Comparison of ENCODE assay signal across 22 cellular contexts in the genomic region with DNA sequence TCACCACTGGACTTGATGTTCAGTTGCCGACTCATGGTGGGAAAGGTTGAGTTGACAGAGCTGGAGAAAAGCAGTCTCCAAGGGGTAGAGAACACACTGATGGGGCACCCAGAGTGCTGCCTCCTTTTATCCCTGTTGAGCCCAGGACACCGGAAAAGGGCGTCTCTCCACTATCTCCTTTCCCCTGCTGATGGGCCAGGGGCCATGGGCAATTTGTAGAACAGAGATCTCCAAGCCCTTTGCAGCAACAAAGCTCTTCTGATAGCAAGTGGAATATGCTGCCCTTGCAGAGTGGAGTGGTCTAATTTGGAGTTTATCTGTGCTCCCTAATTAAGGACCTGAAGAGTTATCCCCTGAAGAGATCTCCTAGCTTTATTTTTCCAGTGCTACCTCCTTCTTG. TPM values are rescaled to one million over a fixed set of nuclear protein-coding genes. Genes with fewer than 3 reads are reported as not detected.
DNase-seq lines count a peak whose midpoint lies in the region; ATAC-seq, FAIRE-seq and TF ChIP-seq lines count a peak whose summit lies in the region.
"Had no signal": no experiment of that assay in that cellular context is flagged by ENCODE, and none has a peak within 500 bp of the region (broad histone marks: within the 10 kb centered on the region; RNA-seq: fewer than 3 reads in every experiment).

A gene (minus strand): TSS at position 101 of the 400 bp plus-strand sequence. CDS start 66 bp downstream, at position 35.

- no peak within 1 kb of the TSS for H2BK12ac ChIP-seq in trophoblast cell (ENCODE audit: low read length)

- H3K4me1 Mint-ChIP-seq in natural killer cell, result peaks cover 35 to 36% of the 10 kb centered on the region in 2 donors
- peaks cover 22 to 33% of the 10 kb centered on the region in 2 donors for H3K4me1 Mint-ChIP-seq in natural killer cell treated with Interleukin-12 subunit alpha and Interleukin-12 subunit beta and Interleukin-15 and Interleukin-18, amount 100 ng/mL, for 72 hours (ENCODE audit: low read depth in 2 of 2)
- H3K4me1 Mint-ChIP-seq in progenitor cell of endocrine pancreas (ENCODE audit: low read depth), result no peaks in the 10 kb centered on the region
- H3K4me1 Mint-ChIP-seq: GM23338 had no signal

- H3K36me3 Mint-ChIP-seq in natural killer cell (no peaks in the 10 kb centered on the region), progenitor cell of endocrine pancreas (ENCODE audit: insufficient read depth) (no peaks in the 10 kb centered on the region)
- no peaks in the 10 kb centered on the region for H3K36me3 Mint-ChIP-seq in natural killer cell treated with Interleukin-12 subunit alpha and Interleukin-12 subunit beta and Interleukin-15 and Interleukin-18, amount 100 ng/mL, for 72 hours
- H3K36me3 Mint-ChIP-seq: CD8-positive, alpha-beta T cell had no signal

- intact Hi-C loops in natural killer cell (cut with micrococcal nuclease), result no loop called here

- H3K9me3 ChIP-seq in trophoblast cell (ENCODE audit: insufficient read depth, low read depth, low read length), result peaks cover 3% of the 10 kb centered on the region
- no peaks in the 10 kb centered on the region for H3K9me3 ChIP-seq in suprapubic skin
- H3K9me3 ChIP-seq: BLaER1 treated with 17β-estradiol and CSF1 and Interleukin-3, amounts not matched to agents 10 nM and 100 nM had no signal

- H3K36me3 ChIP-seq in bronchial epithelial cell (ENCODE audit: control insufficient read depth, insufficient read depth, low read length), result no peaks in the 10 kb centered on the region
- H3K36me3 ChIP-seq in trophoblast cell (ENCODE audit: control insufficient read depth in 1 of 2, insufficient read depth in 2 of 2, low read length in 2 of 2), result no peaks in the 10 kb centered on the region
- no peaks in the 10 kb centered on the region for H3K36me3 ChIP-seq in suprapubic skin
- H3K36me3 ChIP-seq: BLaER1 treated with 17β-estradiol and CSF1 and Interleukin-3, amounts not matched to agents 10 nM and 100 nM had no signal

- H3K27me3 ChIP-seq in bronchial epithelial cell (ENCODE audit: control insufficient read depth, insufficient read depth, low read length) (no peaks in the 10 kb centered on the region), trophoblast cell (ENCODE audit: insufficient read depth, low read length) (no peaks in the 10 kb centered on the region), suprapubic skin (peaks cover 4% of the 10 kb centered on the region)
- H3K27me3 ChIP-seq: BLaER1 treated with 17β-estradiol and CSF1 and Interleukin-3, amounts not matched to agents 10 nM and 100 nM had no signal

- no peak for DNase-seq in natural killer cell
- DNase-seq in natural killer cell treated with Interleukin-12 subunit alpha and Interleukin-12 subunit beta and Interleukin-15 and Interleukin-18, amount 100 ng/mL, for 72 hours (ENCODE audit: low spot score), result no peak
- no peak for DNase-seq in bronchial epithelial cell (ENCODE audit: low read depth)
- no peak for DNase-seq in trophoblast cell
- DNase-seq in suprapubic skin (ENCODE audit: low spot score in 2 of 2), result no peak
- no peak for DNase-seq in progenitor cell of endocrine pancreas (ENCODE audit: low spot score, unreplicated experiment)
- DNase-seq in kidney glomerular epithelial cell (lab: John Stamatoyannopoulos, UW), result no peak
- DNase-seq: 8988T; Calu3; CD8-positive, alpha-beta T cell; DMS79 treated with DMSO at 0.1 percent for 48 hours; GF-D8; HFFc6 had no signal

- FAIRE-seq in bronchial epithelial cell (lab: Jason Lieb, UNC), result peak; percentile 18
- FAIRE-seq: H54 had no signal

- H3K27me3 Mint-ChIP-seq in natural killer cell (ENCODE audit: low read depth in 2 of 2) (peaks cover 12 to 31% of the 10 kb centered on the region in 2 donors), progenitor cell of endocrine pancreas (peaks cover 43% of the 10 kb centered on the region)
- H3K27me3 Mint-ChIP-seq in natural killer cell treated with Interleukin-12 subunit alpha and Interleukin-12 subunit beta and Interleukin-15 and Interleukin-18, amount 100 ng/mL, for 72 hours, result peaks cover 0 to 15% of the 10 kb centered on the region in 2 donors

- H3K27ac Mint-ChIP-seq in natural killer cell, result peak within 1 kb of the TSS; percentile 12 to 18
- no peak within 1 kb of the TSS for H3K27ac Mint-ChIP-seq in natural killer cell treated with Interleukin-12 subunit alpha and Interleukin-12 subunit beta and Interleukin-15 and Interleukin-18, amount 100 ng/mL, for 72 hours
- no peak within 1 kb of the TSS for H3K27ac Mint-ChIP-seq in progenitor cell of endocrine pancreas
- H3K27ac Mint-ChIP-seq: CD8-positive, alpha-beta T cell; GM23338; HFFc6 had no signal

- no peak for TF ChIP-seq EP300 in suprapubic skin (IDR thresholded peaks at IDR 0.05)

- WGBS in trophoblast cell (ENCODE audit: extremely low coverage, insufficient coverage, insufficient read length), result no CpG with 5 or more reads among the region's 3 CpGs
- 95% methylated on average over 3 of the region's 3 CpGs for WGBS in suprapubic skin

- no peak within 1 kb of the TSS for H3K4me3 Mint-ChIP-seq in natural killer cell
- H3K4me3 Mint-ChIP-seq in natural killer cell treated with Interleukin-12 subunit alpha and Interleukin-12 subunit beta and Interleukin-15 and Interleukin-18, amount 100 ng/mL, for 72 hours, result no peak within 1 kb of the TSS
- H3K4me3 Mint-ChIP-seq in progenitor cell of endocrine pancreas (ENCODE audit: low read depth), result no peak within 1 kb of the TSS
- H3K4me3 Mint-ChIP-seq: CD8-positive, alpha-beta T cell; GM23338; HFFc6 had no signal

- H2AK5ac ChIP-seq in trophoblast cell (ENCODE audit: low read length), result no peak within 1 kb of the TSS

- no peak within 1 kb of the TSS for H4K8ac ChIP-seq in trophoblast cell (ENCODE audit: low read depth, low read length)

- no peak within 1 kb of the TSS for H3K4me2 ChIP-seq in trophoblast cell (ENCODE audit: low read length)
- H3K4me2 ChIP-seq: GM23338 had no signal

- no peak within 1 kb of the TSS for H2BK5ac ChIP-seq in trophoblast cell (ENCODE audit: low read depth, low read length, poor library complexity)

- H3K4me1 ChIP-seq in trophoblast cell (ENCODE audit: control insufficient read depth in 1 of 2, insufficient read depth in 2 of 2, low read length in 2 of 2) (peaks cover 0 to 2% of the 10 kb centered on the region in 2 experiments), suprapubic skin (peaks cover 3% of the 10 kb centered on the region)

- H3K4me3 ChIP-seq in bronchial epithelial cell (ENCODE audit: low read depth, low read length) (no peak within 1 kb of the TSS), trophoblast cell (ENCODE audit: low read depth, low read length) (peak within 1 kb of the TSS; percentile 47), suprapubic skin (no peak within 1 kb of the TSS)
- H3K4me3 ChIP-seq: BLaER1 treated with 17β-estradiol and CSF1 and Interleukin-3, amounts not matched to agents 10 nM and 100 nM; GM23338 had no signal

- H3K27ac ChIP-seq in trophoblast cell (ENCODE audit: low read depth, low read length), result no peak within 1 kb of the TSS
- H3K27ac ChIP-seq in suprapubic skin, result no peak within 1 kb of the TSS
- H3K27ac ChIP-seq: BLaER1 treated with 17β-estradiol and CSF1 and Interleukin-3, amounts not matched to agents 10 nM and 100 nM; HL-60 had no signal

- TF ChIP-seq POLR2A in suprapubic skin (IDR thresholded peaks at IDR 0.05), result no peak

- ATAC-seq in natural killer cell (no peak), GM21619 (IDR thresholded peaks at IDR 0.05; ENCODE audit: unreplicated experiment) (no peak)
- ATAC-seq in natural killer cell treated with Interleukin-12 subunit alpha and Interleukin-12 subunit beta and Interleukin-15 and Interleukin-18, amount 100 ng/mL, for 72 hours, result no peak
- ATAC-seq: CD8-positive, alpha-beta T cell; GM23338; HCT116 had no signal

- H3K9ac ChIP-seq in trophoblast cell (ENCODE audit: low read length), result no peak within 1 kb of the TSS
- H3K9ac ChIP-seq: BLaER1 treated with 17β-estradiol and CSF1 and Interleukin-3, amounts not matched to agents 10 nM and 100 nM had no signal

- H3K79me1 ChIP-seq in trophoblast cell (ENCODE audit: low read length), result no peaks in the 10 kb centered on the region

- H3K79me2 ChIP-seq in trophoblast cell (ENCODE audit: control insufficient read depth, insufficient read depth, low read length, poor library complexity), result no peaks in the 10 kb centered on the region

- H3K9me3 Mint-ChIP-seq in natural killer cell, result no peaks in the 10 kb centered on the region
- no peaks in the 10 kb centered on the region for H3K9me3 Mint-ChIP-seq in natural killer cell treated with Interleukin-12 subunit alpha and Interleukin-12 subunit beta and Interleukin-15 and Interleukin-18, amount 100 ng/mL, for 72 hours
- no peaks in the 10 kb centered on the region for H3K9me3 Mint-ChIP-seq in progenitor cell of endocrine pancreas (ENCODE audit: low read depth)
- H3K9me3 Mint-ChIP-seq: CD8-positive, alpha-beta T cell; GM23338; HFFc6 had no signal

- H4K91ac ChIP-seq in trophoblast cell (ENCODE audit: low read depth, low read length), result no peak within 1 kb of the TSS

- H3K23ac ChIP-seq in trophoblast cell (ENCODE audit: low read length), result no peak within 1 kb of the TSS

- no peak within 1 kb of the TSS for H3K18ac ChIP-seq in trophoblast cell (ENCODE audit: low read length)

- H3K14ac ChIP-seq in trophoblast cell (ENCODE audit: low read length), result no peak within 1 kb of the TSS

- no peak within 1 kb of the TSS for H4K12ac ChIP-seq in trophoblast cell (ENCODE audit: low read depth, low read length)

- H2BK120ac ChIP-seq in trophoblast cell (ENCODE audit: insufficient read depth, low read length, poor library complexity), result no peak within 1 kb of the TSS

- H3K4ac ChIP-seq in trophoblast cell (ENCODE audit: low read depth, low read length), result no peak within 1 kb of the TSS

- TF ChIP-seq CTCF in natural killer cell (IDR thresholded peaks at IDR 0.05) (no peak), bronchial epithelial cell (IDR thresholded peaks at IDR 0.05; ENCODE audit: insufficient read depth, low read length, severe bottlenecking) (no peak), suprapubic skin (IDR thresholded peaks at IDR 0.05) (no peak), progenitor cell of endocrine pancreas (IDR thresholded peaks at IDR 0.05; ENCODE audit: unreplicated experiment) (no peak)

- H2AFZ ChIP-seq in trophoblast cell (ENCODE audit: insufficient read depth, low read length, poor library complexity), result no peak within 1 kb of the TSS
- H2AFZ ChIP-seq: GM23338 had no signal

RNA-seq across cellular contexts. Expression of the gene that starts here (rescaled TPM):
- total RNA-seq in natural killer cell, result 1 to 10 TPM in 1 of 3 donors, under 1 TPM in 2; 0.38 to 1.2 (median 0.38) TPM
- not detected for total RNA-seq in natural killer cell treated with Interleukin-12 subunit alpha and Interleukin-12 subunit beta and Interleukin-15 and Interleukin-18, amount 100 ng/mL, for 72 hours
- total RNA-seq in bronchial epithelial cell, result 0.13 TPM in 1 of 2 replicates, not detected in the other
- 0.11 and 0.12 TPM in 2 replicates for polyA plus RNA-seq in trophoblast cell (2013)
- 10 to 100 TPM in 3 of 4 donors, 1 to 10 TPM in 1; 2.0 to 44.4 (median 21.2) TPM for total RNA-seq in suprapubic skin
- total RNA-seq in progenitor cell of endocrine pancreas, result not detected in 2 replicates
- total RNA-seq: A673; Calu3; CD8-positive, alpha-beta T cell; GM23338; HFFc6; HT1080 had no signal
- polyA plus RNA-seq: AG04450, GM23338 had no signal

Comparison
In these comparisons a context has a peak if more than half of its experiments do, and no peak if none do; other contexts are left out.
1. H3K27ac Mint-ChIP-seq: peak in natural killer cell (2 of 2); none in natural killer cell treated with Interleukin-12 subunit alpha and Interleukin-12 subunit beta and Interleukin-15 and Interleukin-18, amount 100 ng/mL, for 72 hours (0 of 2) and progenitor cell of endocrine pancreas (single experiment).